In the genomic region with DNA sequence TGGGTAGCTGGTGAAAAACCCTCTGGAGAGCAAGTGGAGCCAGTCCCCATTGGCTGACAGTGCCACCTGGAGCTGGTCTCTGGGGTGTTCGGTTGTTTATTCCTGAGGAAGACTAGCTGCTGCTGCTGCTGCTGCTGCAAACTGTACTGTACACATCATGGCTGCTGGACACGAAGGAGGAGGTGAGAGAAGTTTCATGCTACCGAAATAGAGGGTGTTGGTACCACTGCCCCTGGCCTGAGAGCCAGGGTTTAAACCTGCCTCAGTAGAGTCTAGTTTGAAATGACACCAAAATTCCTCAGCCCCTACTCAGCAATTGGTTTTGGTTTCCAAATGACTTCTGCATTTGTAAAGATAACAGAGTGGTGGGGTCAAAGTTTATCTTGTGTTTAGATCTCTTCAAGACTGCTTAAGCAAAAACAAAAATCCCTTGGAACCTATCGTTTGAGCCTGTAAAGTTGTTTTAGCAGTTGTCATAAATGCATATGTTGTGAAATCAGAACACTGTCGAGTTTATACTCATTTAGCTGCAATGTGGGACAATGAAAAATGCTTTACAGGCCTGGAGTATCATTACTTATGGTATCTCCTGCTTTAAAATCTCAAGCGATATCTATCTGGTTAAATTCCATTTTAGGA, we compare ENCODE assay signal across 8 cellular contexts. TPM values are rescaled to one million over a fixed set of nuclear protein-coding genes. Genes with fewer than 3 reads are reported as not detected.
DNase-seq lines count a peak whose midpoint lies in the region; ATAC-seq and TF ChIP-seq lines count a peak whose summit lies in the region.

No MANE protein-coding gene starts in this region.

- H3K4me3 Mint-ChIP-seq in activated T-cell treated with anti-CD3 and anti-CD28 coated beads, Interleukin-2, amount 50 U/mL, for 4 hours: peak overlapping the region; percentile 35

- H3K4me3 ChIP-seq in NB4 (ENCODE audit: low read depth, low read length) (no peak overlapping the region), spleen (no peak overlapping the region), testis (no peak overlapping the region)

- 57 to 63% (median 60%) methylated on average over 6 of the region's 6 CpGs for WGBS in spleen, 5 donors
- 67 to 72% methylated on average over 6 of the region's 6 CpGs for WGBS in testis, 2 donors

- no peaks in the 10 kb centered on the region for H3K9me3 Mint-ChIP-seq in activated T-cell treated with anti-CD3 and anti-CD28 coated beads, Interleukin-2, amount 50 U/mL, for 4 hours

- ATAC-seq in activated T-cell treated with anti-CD3 and anti-CD28 coated beads, Interleukin-2, amount 50 U/mL, for 4 hours: peak; percentile 44 to 47
- ATAC-seq in GM19455 (IDR thresholded peaks at IDR 0.05; ENCODE audit: unreplicated experiment): no peak

- TF ChIP-seq POLR2A in NB4 (IDR thresholded peaks at IDR 0.05; ENCODE audit: extremely low read depth, insufficient read length) (no peak), spleen (IDR thresholded peaks at IDR 0.05) (no peak), testis (IDR thresholded peaks at IDR 0.05) (no peak)

- no peaks in the 10 kb centered on the region for H3K27me3 ChIP-seq in spleen (replicated peaks in 1 of 7)
- H3K27me3 ChIP-seq in testis: no peaks in the 10 kb centered on the region

- H3K9me3 ChIP-seq in spleen: no peaks in the 10 kb centered on the region
- H3K9me3 ChIP-seq in testis: no peaks in the 10 kb centered on the region

- peaks cover 13% of the 10 kb centered on the region for H3K36me3 Mint-ChIP-seq in activated T-cell treated with anti-CD3 and anti-CD28 coated beads, Interleukin-2, amount 50 U/mL, for 4 hours (ENCODE audit: insufficient read depth)

- intact Hi-C loops in spleen (cut with DNase I; ENCODE audit: low total_unique reads) (no loop called here), testis (cut with DNase I; ENCODE audit: low total_unique reads) (no loop called here)

- H3K4me1 ChIP-seq in spleen: peaks cover 9 to 44% (median 30%) of the 10 kb centered on the region in 6 donors
- no peaks in the 10 kb centered on the region for H3K4me1 ChIP-seq in testis

- H3K36me3 ChIP-seq in spleen (peaks cover 0 to 45% (median 11%) of the 10 kb centered on the region in 6 donors), testis (ENCODE audit: low read depth, missing control alignments) (no peaks in the 10 kb centered on the region)

- peak overlapping the region in 6 of 8 donors; percentile 20 to 56 (median 37) for H3K27ac ChIP-seq in spleen
- no peak overlapping the region for H3K27ac ChIP-seq in testis

- TF ChIP-seq CTCF in NB4 (IDR thresholded peaks at IDR 0.05; ENCODE audit: low read depth, low read length) (no peak), spleen (IDR thresholded peaks at IDR 0.05 in 8 of 11, conservative IDR thresholded peaks at IDR 0.05 in 3 of 11) (no peak), testis (IDR thresholded peaks at IDR 0.05) (no peak)

- peaks cover 47% of the 10 kb centered on the region for H3K4me1 Mint-ChIP-seq in activated T-cell treated with anti-CD3 and anti-CD28 coated beads, Interleukin-2, amount 50 U/mL, for 4 hours (ENCODE audit: low read depth)

- DNase-seq in activated T-cell treated with anti-CD3 and anti-CD28 coated beads, Interleukin-2, amount 50 U/mL, for 4 hours: no peak
- DNase-seq in activated T-cell treated with anti-CD3 and anti-CD28 coated beads for 4 hours (no peak), NB4 (ENCODE audit: low read depth) (peak; percentile 72), cerebellar cortex (ENCODE audit: low spot score) (peak; percentile 14), spleen (no peak), NCI-H524 (lab: John Stamatoyannopoulos, UW) (no peak), testis (no peak)

- H3K27me3 Mint-ChIP-seq in activated T-cell treated with anti-CD3 and anti-CD28 coated beads, Interleukin-2, amount 50 U/mL, for 4 hours (ENCODE audit: low read depth): no peaks in the 10 kb centered on the region

RNA-seq across cellular contexts. Expression of a gene that starts 40.8 kb away (rescaled TPM):
- total RNA-seq in activated T-cell treated with anti-CD3 and anti-CD28 coated beads, Interleukin-2, amount 50 U/mL, for 4 hours: 100 to 1,000 TPM; 112 to 124 (median 114) TPM
- total RNA-seq in spleen: 10 to 100 TPM; 45.2 to 80.5 (median 71.3) TPM
- polyA plus RNA-seq in spleen: 10 to 100 TPM; 36.8 to 61.8 (median 53.3) TPM
- 10 to 100 TPM; 65.8 to 85.0 TPM for total RNA-seq in testis
- polyA plus RNA-seq in testis (ENCODE audit: insufficient read depth, low read depth, low replicate concordance): 91.9 TPM

Comparison
In these comparisons a context has a peak if more than half of its experiments do, and no peak if none do; other contexts are left out.
1. DNase-seq: peak in NB4 (single experiment) and cerebellar cortex (single experiment); none in activated T-cell treated with anti-CD3 and anti-CD28 coated beads, Interleukin-2, amount 50 U/mL, for 4 hours (single experiment), activated T-cell treated with anti-CD3 and anti-CD28 coated beads for 4 hours (single experiment), spleen (single experiment), NCI-H524 (0 of 2) and testis (single experiment).
2. H3K27ac ChIP-seq: peak in spleen (6 of 8); none in testis (0 of 2).